8 cellular contexts compared by ENCODE assay signal in genomic region chr5:693271-694041, GRCh38. TPM values are rescaled to one million over a fixed set of nuclear protein-coding genes. Genes with fewer than 3 reads are reported as not detected.
DNase-seq lines count a peak whose midpoint lies in the region; ATAC-seq, FAIRE-seq and TF ChIP-seq lines count a peak whose summit lies in the region.
"Not testable (repeated sequence)": the region's sequence is repeated elsewhere in the genome, so short reads cannot be mapped to it uniquely, and the experiment has no call there.

Gene TPPP, minus strand, starts transcription at chr5:693352. Its CDS starts 15,292 bp downstream, at chr5:678060.

- CTCF ChIA-PET in BJ (lab: Yijun Ruan, JAX); H1 (lab: Charles Lee; ENCODE audit: partially characterized antibody): not testable (repeated sequence)

- not testable (repeated sequence) for H3K9me3 ChIP-seq in NT2/D1 (ENCODE audit: insufficient read depth, low read length); H1 (ENCODE audit: insufficient read depth in 2 of 2, low read depth in 1 of 2, low read length in 1 of 2)

- not testable (repeated sequence) for H2BK5ac ChIP-seq in H1 (ENCODE audit: low read depth, low read length)

- 2% methylated on average over 15 of the region's 109 CpGs; no CpG with 5 or more reads in 1 of the 2 experiments for WGBS in H1 (ENCODE audit: extremely low coverage in 1 of 2, insufficient coverage in 1 of 2, insufficient read length in 1 of 2, insufficient replicate concordance in 2 of 2, low coverage in 1 of 2, low lambda C conversion rate in 2 of 2, missing lambda C conversion rate in 1 of 2), 2 experiments

- H3K4me3 ChIP-seq in BJ (ENCODE audit: low read depth, low read length) (peak within 1 kb of the TSS; percentile 37), NT2/D1 (ENCODE audit: insufficient read length, low read depth) (peak within 1 kb of the TSS; percentile 15), H1 (ENCODE audit: extremely low read depth in 1 of 4, insufficient read depth in 2 of 4, low read depth in 3 of 4, low read length in 4 of 4) (peak within 1 kb of the TSS in 3 of 4 experiments; percentile 27 to 60 (median 36); a peak in 6 of 8 replicates)

- not testable (repeated sequence) for H4K20me1 ChIP-seq in H1 (replicated peaks in 1 of 2; ENCODE audit: control insufficient read depth in 1 of 2, insufficient read depth in 2 of 2, low read length in 2 of 2)

- TF ChIP-seq CTCF in BJ (IDR thresholded peaks at IDR 0.05; ENCODE audit: insufficient read depth, low read depth, low read length); H1 (IDR thresholded peaks at IDR 0.05; ENCODE audit: control extremely low read depth in 1 of 3, insufficient read depth in 1 of 3, low read depth in 1 of 3, low read length in 3 of 3): not testable (repeated sequence)

- H3K27ac ChIP-seq in H1 (ENCODE audit: low read depth, low read length): not testable (repeated sequence)

- H4K91ac ChIP-seq in H1 (replicated peaks; ENCODE audit: insufficient read length, low read length): not testable (repeated sequence)

- H4K8ac ChIP-seq in H1 (ENCODE audit: extremely low read depth, insufficient read depth, low read length): not testable (repeated sequence)

- not testable (repeated sequence) for H2AK5ac ChIP-seq in H1 (ENCODE audit: low read depth, low read length)

- DNase-seq in BJ (ENCODE audit: low read depth); NT2/D1 (ENCODE audit: low read depth, low spot score): not testable (repeated sequence)
- DNase-seq in activated T-cell treated with anti-CD3 and anti-CD28 coated beads for 1 hour (ENCODE audit: low read depth): peak; percentile 78
- peak in 1 of 2 experiments; percentile 72 for DNase-seq in H1 (ENCODE audit: low read depth in 1 of 2, low spot score in 2 of 2)
- DNase-seq in lung microvascular endothelial cell (ENCODE audit: low read depth in 2 of 2): peak; percentile 49 to 62
- peak; percentile 76 to 87 for DNase-seq in stimulated activated CD4-positive, alpha-beta T cell treated with anti-CD3 and anti-CD28 coated beads, Interleukin-2, amount 100 ng/mL, for 48 hours

- H2BK120ac ChIP-seq in H1 (replicated peaks; ENCODE audit: low read depth, low read length): not testable (repeated sequence)

- not testable (repeated sequence) for H2AFZ ChIP-seq in H1 (ENCODE audit: low read length)

- H3K4me2 ChIP-seq in H1 (ENCODE audit: insufficient read depth in 1 of 2, low read depth in 2 of 2, low read length in 2 of 2): peak within 1 kb of the TSS; percentile 50 to 60

- ATAC-seq in GM19452 (IDR thresholded peaks at IDR 0.05; ENCODE audit: unreplicated experiment) (peak; percentile 78), HG03565 (IDR thresholded peaks at IDR 0.05; ENCODE audit: unreplicated experiment) (peak; percentile 36)

- not testable (repeated sequence) for TF ChIP-seq POLR2A in H1 (IDR thresholded peaks at IDR 0.05; ENCODE audit: control extremely low read depth in 1 of 2, low read depth in 2 of 2, low read length in 2 of 2)

- H2BK15ac ChIP-seq in H1 (ENCODE audit: low read length): not testable (repeated sequence)

- not testable (repeated sequence) for H3K23me2 ChIP-seq in H1 (ENCODE audit: low read depth, low read length)

- H2BK20ac ChIP-seq in H1 (ENCODE audit: low read length): not testable (repeated sequence)

- not testable (repeated sequence) for H3K9ac ChIP-seq in NT2/D1 (ENCODE audit: insufficient read length, low read depth); H1 (replicated peaks in 1 of 4; ENCODE audit: extremely low read depth in 1 of 4, low read depth in 3 of 4, low read length in 3 of 4)

- not testable (repeated sequence) for H3K36me3 ChIP-seq in BJ (ENCODE audit: control insufficient read depth, insufficient read depth, low read length); NT2/D1 (ENCODE audit: insufficient read depth, insufficient read length, low read length); H1 (ENCODE audit: control insufficient read depth in 2 of 4, insufficient read depth in 4 of 4, low read length in 3 of 4)

- H3K18ac ChIP-seq in H1 (ENCODE audit: extremely low read depth, low read length): not testable (repeated sequence)

- H3K27me3 ChIP-seq in BJ (ENCODE audit: control insufficient read depth, insufficient read depth, low read length); NT2/D1 (ENCODE audit: insufficient read depth, insufficient read length): not testable (repeated sequence)
- H3K27me3 ChIP-seq in H1 (replicated peaks in 1 of 4; ENCODE audit: control insufficient read depth in 3 of 4, extremely low read depth in 1 of 4, insufficient read depth in 3 of 4, low read length in 3 of 4): peaks cover 5 to 16% (median 12%) of the 10 kb centered on the region in 4 experiments

- not testable (repeated sequence) for H3K4ac ChIP-seq in H1 (replicated peaks; ENCODE audit: insufficient read length, low read depth, low read length)

- not testable (repeated sequence) for H3K56ac ChIP-seq in H1 (replicated peaks; ENCODE audit: insufficient read length, low read depth, low read length)

- H3K79me1 ChIP-seq in H1 (ENCODE audit: low read depth, low read length): not testable (repeated sequence)

- TF ChIP-seq EP300 in H1 (IDR thresholded peaks at IDR 0.05; ENCODE audit: borderline replicate concordance in 1 of 2, low read depth in 2 of 2, low read length in 2 of 2): not testable (repeated sequence)

- not testable (repeated sequence) for H3K79me2 ChIP-seq in H1 (ENCODE audit: control insufficient read depth in 1 of 2, insufficient read depth in 2 of 2, low read length in 2 of 2)

- not testable (repeated sequence) for H4K5ac ChIP-seq in H1 (ENCODE audit: insufficient read length, low read depth, low read length)

- not testable (repeated sequence) for TF ChIP-seq RAD21 in H1 (IDR thresholded peaks at IDR 0.05 in 1 of 2, conservative IDR thresholded peaks at IDR 0.05 in 1 of 2; ENCODE audit: low read depth in 2 of 2, low read length in 2 of 2)

- not testable (repeated sequence) for H3K14ac ChIP-seq in H1 (ENCODE audit: insufficient read length)

- not testable (repeated sequence) for FAIRE-seq in H1 (lab: Jason Lieb, UNC)

- POLR2A ChIA-PET in BJ (lab: Charles Lee): not testable (repeated sequence)
- POLR2A ChIA-PET in H1 (lab: Charles Lee; ENCODE audit: partially characterized antibody): interaction anchor here (0.6 kb wide), 1 partner anchor 46 kb away, joined by 3 read pairs; no protein-coding TSS in a partner anchor

- not testable (repeated sequence) for H3K23ac ChIP-seq in H1 (ENCODE audit: insufficient read length)

- not testable (repeated sequence) for H2BK12ac ChIP-seq in H1 (ENCODE audit: low read depth, low read length)

- H3K4me1 ChIP-seq in NT2/D1 (ENCODE audit: insufficient read depth, insufficient read length); H1 (replicated peaks in 1 of 4; ENCODE audit: control insufficient read depth in 3 of 4, insufficient read depth in 4 of 4, low read length in 3 of 4): not testable (repeated sequence)

TF ChIP-seq in H1, 55 proteins besides CTCF, POLR2A, EP300 and RAD21:
- TF ChIP-seq EZH2 (IDR thresholded peaks at IDR 0.05; ENCODE audit: low read depth, low read length, severe bottlenecking) (peak; percentile 13), KDM4A (IDR thresholded peaks at IDR 0.05; ENCODE audit: low read depth, low read length, severe bottlenecking) (peak; percentile 11)

RNA-seq across cellular contexts. Expression of gene TPPP, which starts in this region (rescaled TPM):
- polyA plus RNA-seq in BJ (2011; rRNA removed): 0.07 and 0.09 TPM in 2 replicates
- 0.09 and 0.10 TPM in 2 replicates for polyA minus RNA-seq in BJ (2011; rRNA and poly(A)+ RNA removed)
- total RNA-seq in H1 (2021; fragmentation: NEBNext Ultra II Directional; extraction: Animal tissue kit (Norgen Biotek cat#: 25700)): 0.65 and 0.93 TPM in 2 replicates
- 0.36 and 0.86 TPM in 2 replicates for polyA plus RNA-seq in H1 (2011; rRNA removed)
- polyA plus RNA-seq in H1 (2011; cell fraction: cytosol; rRNA removed): 0.66 TPM
- polyA plus RNA-seq in H1 (2011; cell fraction: nucleus; rRNA removed): 1.1 TPM
- polyA plus RNA-seq in H1 (2012, experiment 1 of 2): 0.44 to 1.0 TPM (median 0.79 TPM) in 4 replicates
- polyA plus RNA-seq in H1 (2012, experiment 2 of 2): 0.29 TPM
- 0.51 TPM for polyA plus RNA-seq in H1 (2013, experiment 1 of 2)
- polyA plus RNA-seq in H1 (2013, experiment 2 of 2): 0.42 TPM
- 0.41 and 1.1 TPM in 2 replicates for polyA minus RNA-seq in H1 (2011; rRNA and poly(A)+ RNA removed)
- polyA minus RNA-seq in H1 (2011; cell fraction: cytosol; rRNA and poly(A)+ RNA removed): 1.0 TPM
- polyA minus RNA-seq in H1 (2011; cell fraction: nucleus; rRNA and poly(A)+ RNA removed): 0.80 TPM
- total RNA-seq in lung microvascular endothelial cell: under 0.01 and 0.44 TPM in 2 replicates

Comparison
In these comparisons a context has a peak if more than half of its experiments do, and no peak if none do; other contexts are left out.
1. Peak in DNase-seq in lung microvascular endothelial cell; RNA of the gene not detected or under 1 TPM.